ENCODE assay signal across 29 cellular contexts in genomic region chr5:28084069-28084468, GRCh38.
"Had no signal": no experiment of that assay in that cellular context is flagged by ENCODE, and none has a peak within 500 bp of the region (broad histone marks: within the 10 kb centered on the region; RNA-seq: fewer than 3 reads in every experiment).

No MANE protein-coding gene starts in this region.

- H3K36me3 ChIP-seq: ascending aorta, cardiac muscle cell, gastroesophageal sphincter, sigmoid colon, suprapubic skin, tibial artery, vagina had no signal

- ATAC-seq: activated T-cell treated with anti-CD3 and anti-CD28 coated beads, Interleukin-2, amount 50 U/mL, for 4 hours; gastroesophageal sphincter; left cardiac atrium; naive thymus-derived CD8-positive, alpha-beta T cell; psoas muscle; T-helper 17 cell had no signal

- H3K9me3 ChIP-seq: ascending aorta, gastroesophageal sphincter, psoas muscle, sigmoid colon, suprapubic skin, tibial artery, vagina had no signal

- H3K27me3 ChIP-seq: ascending aorta, cardiac muscle cell, dorsolateral prefrontal cortex, gastroesophageal sphincter, hepatocyte, sigmoid colon, suprapubic skin, tibial artery, vagina had no signal

- DNase-seq: activated CD4-positive, alpha-beta memory T cell treated with anti-CD3 and anti-CD28 coated beads, Interleukin-2, amount 10 ng/mL, durations not matched to agents 7 days and 5 days; activated CD4-positive, alpha-beta T cell treated with anti-CD3 and anti-CD28 coated beads, Interleukin-2, amount 10 ng/mL, durations not matched to agents 24 days and 14 days; activated CD4-positive, CD25-positive, alpha-beta regulatory T cell treated with anti-CD3 and anti-CD28 coated beads, Interleukin-2, amount 50 U/mL, for 72 hours; activated CD8-positive, alpha-beta memory T cell treated with anti-CD3 and anti-CD28 coated beads, Interleukin-2, amount 50 U/mL, for 48 hours; activated naive CD4-positive, alpha-beta T cell treated with Interleukin-2 at 50 U/mL for 16 hours; activated T-cell treated with anti-CD3 and anti-CD28 coated beads, Interleukin-2, amount 50 U/mL, for 4 hours; cerebellar nuclear complex; dorsolateral prefrontal cortex; effector memory CD4-positive, alpha-beta T cell; erythroblast; islet precursor cell; left cardiac atrium; occipital lobe; psoas muscle; sigmoid colon; small intestine; stimulated activated CD4-positive, alpha-beta T cell treated with anti-CD3 and anti-CD28 coated beads, Interleukin-4, amount 100 ng/mL, for 24 hours; stimulated activated naive B cell treated with anti-CD40 and anti-IgM and Interleukin-4, amounts not matched to agents 10 μg/mL and 1 μg/mL and 100 μg/mL, for 72 hours; T-helper 17 cell; tibial artery had no signal

- H3K9ac ChIP-seq: parathyroid adenoma had no signal

- H3K79me2 ChIP-seq: hepatocyte, parathyroid adenoma had no signal

- H3K4me1 ChIP-seq: ascending aorta, gastroesophageal sphincter, parathyroid adenoma, psoas muscle, sigmoid colon, suprapubic skin, tibial artery, vagina had no signal

- H2AFZ ChIP-seq: hepatocyte, parathyroid adenoma had no signal

- H3K4me2 ChIP-seq: hepatocyte had no signal

- H3K4me3 ChIP-seq: ascending aorta, cardiac muscle cell, coronary artery, dorsolateral prefrontal cortex, gastroesophageal sphincter, hepatocyte, psoas muscle, sigmoid colon, suprapubic skin, tibial artery, vagina had no signal

- H3K27ac ChIP-seq: ascending aorta, cardiac muscle cell, coronary artery, dorsolateral prefrontal cortex, gastroesophageal sphincter, hepatocyte, parathyroid adenoma, psoas muscle, sigmoid colon, suprapubic skin, tibial artery, vagina had no signal
